ENCODE assay signal across 18 cellular contexts in the genomic region with DNA sequence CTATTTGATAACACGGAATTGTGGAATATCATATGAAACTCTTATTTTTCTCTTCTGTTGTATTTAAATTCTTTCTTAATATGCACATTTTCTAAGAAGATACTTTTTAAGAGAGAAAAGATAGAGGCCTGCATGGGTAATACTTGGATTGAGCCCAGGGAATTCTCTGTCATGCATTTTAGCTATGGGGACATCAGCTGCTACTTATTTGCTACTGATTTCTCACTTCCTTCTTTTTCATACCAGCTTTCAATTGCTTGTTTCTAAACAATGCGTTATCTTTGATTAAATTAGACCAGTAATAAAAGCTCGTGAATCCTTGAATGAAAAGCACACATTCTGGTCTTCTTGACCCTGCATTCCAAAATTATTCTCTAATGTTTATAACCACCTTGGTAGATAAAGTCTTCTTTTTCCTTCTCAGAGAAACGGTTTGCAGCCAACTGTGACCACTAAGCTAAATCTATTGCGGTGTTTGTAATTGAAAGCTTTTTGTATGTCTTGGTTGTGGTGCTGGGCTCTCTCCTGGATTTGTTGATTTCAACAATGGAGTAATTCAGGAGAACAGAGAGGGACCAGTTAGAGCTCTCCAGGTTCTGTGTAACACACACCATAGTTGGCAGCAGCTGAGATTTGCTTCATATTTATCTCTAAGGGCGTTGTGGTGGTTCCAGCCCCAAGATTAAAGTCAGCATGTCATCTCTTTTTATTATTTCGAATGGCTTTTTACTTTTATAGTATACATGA.
DNase-seq lines count a peak whose midpoint lies in the region; ATAC-seq and TF ChIP-seq lines count a peak whose summit lies in the region.
"Had no signal": no experiment of that assay in that cellular context is flagged by ENCODE, and none has a peak within 500 bp of the region (broad histone marks: within the 10 kb centered on the region; RNA-seq: fewer than 3 reads in every experiment).

No MANE protein-coding gene starts in this region.

- H3K4me1 Mint-ChIP-seq in neural crest cell, result peaks cover 43% of the 10 kb centered on the region
- H3K4me1 Mint-ChIP-seq: activated naive CD8-positive, alpha-beta T cell treated with anti-CD3 and anti-CD28 coated beads, Interleukin-2, amount 10 ng/mL, durations not matched to agents 7 days and 5 days; CD8-positive, alpha-beta memory T cell had no signal

- in situ Hi-C loops in astrocyte of the spinal cord (cut with HindIII; ENCODE audit: low sequenced_read_pairs), result no loop called here

- TF ChIP-seq CTCF in astrocyte of the spinal cord (IDR thresholded peaks at IDR 0.05; ENCODE audit: low read depth, low read length) (no peak), neural crest cell (conservative IDR thresholded peaks at IDR 0.05) (no peak), GM10266 (IDR thresholded peaks at IDR 0.05; ENCODE audit: control insufficient read depth, insufficient read depth, low read depth, missing control alignments) (no peak)

- H3K9me3 Mint-ChIP-seq in neural crest cell, result no peaks in the 10 kb centered on the region
- H3K9me3 Mint-ChIP-seq: activated naive CD8-positive, alpha-beta T cell treated with anti-CD3 and anti-CD28 coated beads, Interleukin-2, amount 10 ng/mL, durations not matched to agents 7 days and 5 days; CD8-positive, alpha-beta memory T cell; dendritic cell treated with granulocyte-macrophage colony-stimulating factor and Interleukin-4, amounts not matched to agents 40 ng/mL and 50 ng/mL, for 4 days had no signal

- ATAC-seq in GM18868 (IDR thresholded peaks at IDR 0.05; ENCODE audit: unreplicated experiment), result peak; percentile 67
- ATAC-seq in GM18907 (IDR thresholded peaks at IDR 0.05; ENCODE audit: unreplicated experiment), result no peak
- ATAC-seq: foreskin keratinocyte, HepG2 had no signal

- no peaks in the 10 kb centered on the region for H3K27me3 Mint-ChIP-seq in neural crest cell (ENCODE audit: low read depth)
- H3K27me3 Mint-ChIP-seq: CD8-positive, alpha-beta memory T cell; dendritic cell treated with granulocyte-macrophage colony-stimulating factor and Interleukin-4, amounts not matched to agents 40 ng/mL and 50 ng/mL, for 4 days had no signal

- no peaks in the 10 kb centered on the region for H3K36me3 Mint-ChIP-seq in neural crest cell (ENCODE audit: low read depth)
- H3K36me3 Mint-ChIP-seq: activated naive CD8-positive, alpha-beta T cell treated with anti-CD3 and anti-CD28 coated beads, Interleukin-2, amount 10 ng/mL, durations not matched to agents 7 days and 5 days; CD8-positive, alpha-beta memory T cell had no signal

- H3K4me3 Mint-ChIP-seq in neural crest cell, result peak overlapping the region; percentile 39
- H3K4me3 Mint-ChIP-seq: activated naive CD8-positive, alpha-beta T cell treated with anti-CD3 and anti-CD28 coated beads, Interleukin-2, amount 10 ng/mL, durations not matched to agents 7 days and 5 days; CD8-positive, alpha-beta memory T cell; dendritic cell treated with granulocyte-macrophage colony-stimulating factor and Interleukin-4, amounts not matched to agents 40 ng/mL and 50 ng/mL, for 4 days had no signal

- no peak overlapping the region for H3K27ac Mint-ChIP-seq in neural crest cell (ENCODE audit: unreplicated experiment)
- H3K27ac Mint-ChIP-seq: activated naive CD8-positive, alpha-beta T cell treated with anti-CD3 and anti-CD28 coated beads, Interleukin-2, amount 10 ng/mL, durations not matched to agents 7 days and 5 days; CD8-positive, alpha-beta memory T cell; dendritic cell treated with granulocyte-macrophage colony-stimulating factor and Interleukin-4, amounts not matched to agents 40 ng/mL and 50 ng/mL, for 4 days had no signal

- DNase-seq in MV-4-11 (lab: John Stamatoyannopoulos, UW) (peak; percentile 22), astrocyte of the spinal cord (ENCODE audit: low read depth, low spot score) (peak; percentile 22), neural crest cell (ENCODE audit: low read depth, low spot score) (no peak), T-helper 2 cell (no peak), GM10266 (ENCODE audit: extremely low spot score) (no peak), NCI-H1694 (lab: John Stamatoyannopoulos, UW) (no peak)
- DNase-seq: activated CD8-positive, alpha-beta memory T cell treated with anti-CD3 and anti-CD28 coated beads, Interleukin-2, amount 50 U/mL, for 4 hours; activated naive CD8-positive, alpha-beta T cell treated with anti-CD3 and anti-CD28 coated beads, Interleukin-2, amount 10 ng/mL, durations not matched to agents 7 days and 5 days; CD8-positive, alpha-beta memory T cell; foreskin keratinocyte; NCI-H345; SHP77; small intestine had no signal

- H3K4me3 ChIP-seq in astrocyte of the spinal cord (ENCODE audit: low read depth, low read length), result no peak overlapping the region
- H3K4me3 ChIP-seq: thoracic aorta had no signal

Comparison
In these comparisons a context has a peak if more than half of its experiments do, and no peak if none do; other contexts are left out.
1. DNase-seq: peak in MV-4-11 (single experiment) and astrocyte of the spinal cord (single experiment); none in neural crest cell (single experiment), T-helper 2 cell (0 of 5), GM10266 (single experiment) and NCI-H1694 (single experiment).